ENCODE assay signal across 21 cellular contexts in genomic region chr4:123892368-123892961, GRCh38.
DNase-seq lines count a peak whose midpoint lies in the region; ATAC-seq and TF ChIP-seq lines count a peak whose summit lies in the region.
"Had no signal": no experiment of that assay in that cellular context is flagged by ENCODE, and none has a peak within 500 bp of the region (broad histone marks: within the 10 kb centered on the region; RNA-seq: fewer than 3 reads in every experiment).

No MANE protein-coding gene starts in this region.

- intact Hi-C loops in adrenal gland (cut with DNase I) = no loop called here
- intact Hi-C loops in heart right ventricle (cut with DNase I) = loop anchor here in 1 of 10 donors (5.0 kb wide), 1 partner anchor 145 kb away; no protein-coding TSS in a partner anchor
- intact Hi-C loops in body of pancreas (cut with DNase I) = no loop called here

- H3K4me2 ChIP-seq in parathyroid adenoma (ENCODE audit: low read length) = no peak overlapping the region

- H3K9me3 ChIP-seq in adrenal gland (replicated peaks in 1 of 3) (no peaks in the 10 kb centered on the region), heart right ventricle (no peaks in the 10 kb centered on the region), parathyroid adenoma (ENCODE audit: control insufficient read depth, low read length) (no peaks in the 10 kb centered on the region), body of pancreas (no peaks in the 10 kb centered on the region)
- H3K9me3 ChIP-seq: Peyer's patch had no signal

- DNase-seq in HT-29 (ENCODE audit: low spot score) = peak; percentile 31
- DNase-seq in adrenal gland = no peak
- DNase-seq in heart right ventricle = no peak
- no peak for DNase-seq in NCI-H2196 (lab: John Stamatoyannopoulos, UW; ENCODE audit: unreplicated experiment)
- DNase-seq in body of pancreas = no peak
- DNase-seq in effector CD8-positive, alpha-beta T cell (lab: John Stamatoyannopoulos, UW) = no peak
- no peak for DNase-seq in NCI-H446 (lab: John Stamatoyannopoulos, UW)
- DNase-seq: activated CD4-positive, alpha-beta memory T cell treated with anti-CD3 and anti-CD28 coated beads, Interleukin-2, amount 10 ng/mL, durations not matched to agents 7 days and 5 days; activated gamma-delta T cell; amniotic stem cell; GOT3; kidney; naive thymus-derived CD4-positive, alpha-beta T cell; NCI-H510A; NK-92 treated with Interleukin-12 subunit alpha and Interleukin-12 subunit beta, amount 100 ng/mL, for 24 hours; Peyer's patch; T1000 had no signal

- H3K9ac ChIP-seq in parathyroid adenoma = no peak overlapping the region

- H3K79me2 ChIP-seq in parathyroid adenoma = no peaks in the 10 kb centered on the region

- ATAC-seq in heart right ventricle (peak in 3 of 8 donors; percentile 6 to 20 (median 19)), body of pancreas (no peak)
- ATAC-seq: naive thymus-derived CD4-positive, alpha-beta T cell had no signal

- H3K4me1 ChIP-seq in adrenal gland (replicated peaks in 1 of 2) (peaks cover 21 to 50% of the 10 kb centered on the region in 2 donors), heart right ventricle (peaks cover 3 to 48% (median 31%) of the 10 kb centered on the region in 9 donors), parathyroid adenoma (peaks cover 8% of the 10 kb centered on the region), body of pancreas (no peaks in the 10 kb centered on the region)

- H3K36me3 ChIP-seq in adrenal gland (replicated peaks in 1 of 2) = no peaks in the 10 kb centered on the region
- H3K36me3 ChIP-seq in heart right ventricle = no peaks in the 10 kb centered on the region
- H3K36me3 ChIP-seq in parathyroid adenoma (ENCODE audit: control insufficient read depth, insufficient read depth, low read length) = no peaks in the 10 kb centered on the region
- H3K36me3 ChIP-seq in body of pancreas (replicated peaks in 1 of 2; ENCODE audit: insufficient read depth in 1 of 2, low read depth in 2 of 2) = no peaks in the 10 kb centered on the region
- H3K36me3 ChIP-seq: cardiac muscle cell, Peyer's patch had no signal

- no peak overlapping the region for H3K4me3 ChIP-seq in adrenal gland
- no peak overlapping the region for H3K4me3 ChIP-seq in heart right ventricle
- H3K4me3 ChIP-seq in parathyroid adenoma (ENCODE audit: low read depth, low read length) = no peak overlapping the region
- no peak overlapping the region for H3K4me3 ChIP-seq in body of pancreas
- H3K4me3 ChIP-seq: cardiac muscle cell had no signal

- 41 to 62% (median 59%) methylated on average over 4 of the region's 4 CpGs for WGBS in adrenal gland, 4 donors
- 57 to 62% methylated on average over 4 of the region's 4 CpGs for WGBS in heart right ventricle, 2 donors
- WGBS in body of pancreas, 2 donors = 81 to 84% methylated on average over 4 of the region's 4 CpGs

- no peaks in the 10 kb centered on the region for H3K27me3 ChIP-seq in adrenal gland
- H3K27me3 ChIP-seq in heart right ventricle = no peaks in the 10 kb centered on the region
- no peaks in the 10 kb centered on the region for H3K27me3 ChIP-seq in parathyroid adenoma (ENCODE audit: control insufficient read depth, insufficient read depth, low read length)
- no peaks in the 10 kb centered on the region for H3K27me3 ChIP-seq in body of pancreas
- H3K27me3 ChIP-seq: cardiac muscle cell, Peyer's patch had no signal

- TF ChIP-seq POLR2A in adrenal gland (IDR thresholded peaks at IDR 0.05) (no peak), body of pancreas (IDR thresholded peaks at IDR 0.05) (no peak)

- H2AFZ ChIP-seq in parathyroid adenoma = no peak overlapping the region

- H3K27ac ChIP-seq in adrenal gland (peak overlapping the region in 4 of 5 donors; percentile 24 to 86 (median 54)), heart right ventricle (peak overlapping the region; percentile 6 to 80 (median 62)), parathyroid adenoma (peak overlapping the region; percentile 70), body of pancreas (no peak overlapping the region)
- H3K27ac ChIP-seq: cardiac muscle cell, HL-60, SK-N-MC had no signal

- TF ChIP-seq CTCF in adrenal gland (IDR thresholded peaks at IDR 0.05) = no peak
- no peak for TF ChIP-seq CTCF in heart right ventricle (IDR thresholded peaks at IDR 0.05)
- TF ChIP-seq CTCF in parathyroid adenoma (IDR thresholded peaks at IDR 0.05) = no peak
- no peak for TF ChIP-seq CTCF in body of pancreas (IDR thresholded peaks at IDR 0.05)

Comparison
In these comparisons a context has a peak if more than half of its experiments do, and no peak if none do; other contexts are left out.
1. H3K27ac ChIP-seq: peak in adrenal gland (4 of 5), heart right ventricle (10 of 10) and parathyroid adenoma (single experiment); none in body of pancreas (0 of 4).